In genomic region chr4:137700072-137700471, GRCh38 we compare ENCODE assay signal across 22 cellular contexts.
DNase-seq lines count a peak whose midpoint lies in the region; ATAC-seq and TF ChIP-seq lines count a peak whose summit lies in the region.
"Had no signal": no experiment of that assay in that cellular context is flagged by ENCODE, and none has a peak within 500 bp of the region (broad histone marks: within the 10 kb centered on the region; RNA-seq: fewer than 3 reads in every experiment).

No MANE protein-coding gene starts in this region.

- in situ Hi-C loops in astrocyte of the cerebellum (cut with HindIII; ENCODE audit: low sequenced_read_pairs) = no loop called here

- no peak for TF ChIP-seq CTCF in astrocyte of the cerebellum (IDR thresholded peaks at IDR 0.05; ENCODE audit: low read depth, low read length, missing control alignments)

- DNase-seq in LHCN-M2 (ENCODE audit: low read depth) (peak; percentile 13), astrocyte of the cerebellum (ENCODE audit: low read depth) (peak; percentile 40), fibroblast of peridontal ligament (ENCODE audit: extremely low read depth) (peak; percentile 75), smooth muscle cell of the brain vasculature (ENCODE audit: low read depth, low spot score) (peak; percentile 72), NCI-H526 treated with DMSO at 0.1 percent for 48 hours (lab: John Stamatoyannopoulos, UW) (no peak), NCI-H1417 treated with DMSO at 0.1 percent for 48 hours (lab: John Stamatoyannopoulos, UW) (no peak)
- DNase-seq: activated naive CD4-positive, alpha-beta T cell treated with anti-CD3 and anti-CD28 coated beads for 36 hours; activated T-cell treated with anti-CD3 and anti-CD28 coated beads, Interleukin-2, amount 50 U/mL, for 48 hours; anterior cingulate cortex; COR-L47; cortex of kidney; kidney glomerular epithelial cell; NCI-H1417; NCI-H774; OCI-M1; SHP77; stimulated activated CD4-positive, alpha-beta T cell treated with anti-CD3 and anti-CD28 coated beads, Interleukin-1b, Interleukin-23, amount 100 ng/mL, for 48 hours; T-cell; thyroid gland had no signal

- ATAC-seq in HG03097 (IDR thresholded peaks at IDR 0.05; ENCODE audit: low FRiP score, unreplicated experiment) = no peak
- ATAC-seq: gastrocnemius medialis; stimulated activated memory B cell treated with anti-CD40 and anti-IgM and Interleukin-4, amounts not matched to agents 10 μg/mL and 1 μg/mL and 100 μg/mL, for 72 hours; T-cell had no signal

- no peak overlapping the region for H3K4me3 ChIP-seq in astrocyte of the cerebellum (ENCODE audit: low read depth, low read length)
- H3K4me3 ChIP-seq: gastrocnemius medialis, thyroid gland had no signal

Comparison
In these comparisons a context has a peak if more than half of its experiments do, and no peak if none do; other contexts are left out.
1. DNase-seq: peak in LHCN-M2 (single experiment), astrocyte of the cerebellum (single experiment), fibroblast of peridontal ligament (single experiment) and smooth muscle cell of the brain vasculature (single experiment); none in NCI-H526 treated with DMSO at 0.1 percent for 48 hours (single experiment) and NCI-H1417 treated with DMSO at 0.1 percent for 48 hours (single experiment).